Comparison of ENCODE assay signal across 8 cellular contexts in the genomic region with DNA sequence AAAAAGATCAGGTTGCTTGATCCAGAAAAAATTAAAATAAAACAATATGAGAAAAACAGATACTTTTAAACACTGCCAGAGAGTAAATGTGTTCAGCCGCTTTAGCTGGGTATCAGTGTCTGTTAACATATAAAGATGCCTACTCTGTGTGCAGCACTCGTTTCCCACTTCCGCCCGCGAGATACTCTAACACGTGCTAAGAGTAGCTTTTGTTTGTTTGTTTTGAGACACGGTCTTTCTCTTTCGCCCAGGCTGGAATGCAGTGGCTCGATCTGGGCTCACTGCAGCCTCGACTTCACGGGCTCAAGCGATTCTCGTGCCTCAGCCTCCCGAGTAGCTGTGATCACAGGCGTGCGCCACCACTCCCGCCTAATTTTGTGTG. TPM values are rescaled to one million over a fixed set of nuclear protein-coding genes. Genes with fewer than 3 reads are reported as not detected.
DNase-seq lines count a peak whose midpoint lies in the region; ATAC-seq, FAIRE-seq and TF ChIP-seq lines count a peak whose summit lies in the region.

No MANE protein-coding gene starts in this region.

- H3K9me3 Mint-ChIP-seq in nephron progenitor cell, result no peaks in the 10 kb centered on the region

- no peaks in the 10 kb centered on the region for H3K36me3 ChIP-seq in BE2C
- H3K36me3 ChIP-seq in SK-N-MC (ENCODE audit: insufficient read depth, low read length), result peaks cover 5% of the 10 kb centered on the region; the same call in 1 of the 2 replicates
- H3K36me3 ChIP-seq in endocrine pancreas (ENCODE audit: control insufficient read depth, insufficient read depth, low read length), result no peaks in the 10 kb centered on the region

- H3K4me3 Mint-ChIP-seq in nephron progenitor cell, result peak overlapping the region; percentile 92

- H3K27ac ChIP-seq in SK-N-MC, result peak overlapping the region; percentile 4; the same call in 1 of the 2 replicates

- in situ Hi-C loops in G401 (cut with HindIII; ENCODE audit: low sequenced_read_pairs), result no loop called here

- H3K27ac Mint-ChIP-seq in nephron progenitor cell, result peak overlapping the region; percentile 32

- no peak for FAIRE-seq in D721Med (lab: Jason Lieb, UNC)

- peak overlapping the region; percentile 10 for H3K9ac ChIP-seq in SK-N-MC (ENCODE audit: insufficient read length)
- H3K9ac ChIP-seq in endocrine pancreas (ENCODE audit: control insufficient read depth, insufficient read depth, low read length), result no peak overlapping the region

- H3K4me1 ChIP-seq in BE2C (no peaks in the 10 kb centered on the region), endocrine pancreas (ENCODE audit: control insufficient read depth, insufficient read depth, low read length) (no peaks in the 10 kb centered on the region)

- peak; percentile 18 for ATAC-seq in GM21515 (IDR thresholded peaks at IDR 0.05; ENCODE audit: unreplicated experiment)

- DNase-seq in BE2C (no peak), SK-N-MC (ENCODE audit: low read depth, low spot score) (no peak), nephron progenitor cell (no peak), G401 (ENCODE audit: low spot score) (no peak), cortex of kidney (lab: John Stamatoyannopoulos, UW) (no peak), D721Med (ENCODE audit: insufficient read length, low spot score) (no peak)

- TF ChIP-seq CTCF in BE2C (IDR thresholded peaks at IDR 0.05; ENCODE audit: low read depth, low read length) (no peak), nephron progenitor cell (IDR thresholded peaks at IDR 0.05) (no peak), D721Med (IDR thresholded peaks at IDR 0.05; ENCODE audit: insufficient read depth, missing control alignments) (no peak)

- no peaks in the 10 kb centered on the region for H3K9me3 ChIP-seq in BE2C
- H3K9me3 ChIP-seq in SK-N-MC (ENCODE audit: low read depth, low read length), result no peaks in the 10 kb centered on the region
- no peaks in the 10 kb centered on the region for H3K9me3 ChIP-seq in endocrine pancreas (ENCODE audit: control insufficient read depth, low read length)

- H3K4me1 Mint-ChIP-seq in nephron progenitor cell, result peaks cover 31% of the 10 kb centered on the region

- H3K4me3 ChIP-seq in BE2C (ENCODE audit: low read depth, low read length) (peak overlapping the region; percentile 73), SK-N-MC (peak overlapping the region; percentile 91), endocrine pancreas (ENCODE audit: control insufficient read depth, insufficient read depth, low read length) (peak overlapping the region; percentile 59)

- H3K27me3 ChIP-seq in BE2C (no peaks in the 10 kb centered on the region), endocrine pancreas (ENCODE audit: control insufficient read depth, insufficient read depth, low read length) (no peaks in the 10 kb centered on the region)

- peaks cover 21% of the 10 kb centered on the region for H3K36me3 Mint-ChIP-seq in nephron progenitor cell (ENCODE audit: low read depth)

- H3K27me3 Mint-ChIP-seq in nephron progenitor cell (ENCODE audit: low read depth, poor library complexity), result peaks cover 7% of the 10 kb centered on the region

RNA-seq across cellular contexts. Expression of a gene that starts 0.5 kb away (rescaled TPM):
- polyA plus RNA-seq in BE2C (2012; ENCODE audit: insufficient read depth, insufficient read length, low read depth), result 45.7 TPM
- total RNA-seq in G401 (2014; rRNA removed; shearing (Covaris generic)), result 12.3 and 13.9 TPM in 2 replicates

RNA-seq across cellular contexts. Expression of a gene that starts 7.9 kb away (rescaled TPM):
- polyA plus RNA-seq in BE2C (2012; ENCODE audit: insufficient read depth, insufficient read length, low read depth), result 12.6 TPM
- total RNA-seq in G401 (2014; rRNA removed; shearing (Covaris generic)), result 24.7 and 26.6 TPM in 2 replicates

RNA-seq across cellular contexts. Expression of a gene that starts 32.5 kb away (rescaled TPM):
- polyA plus RNA-seq in BE2C (2012; ENCODE audit: insufficient read depth, insufficient read length, low read depth), result 276 TPM
- 114 and 170 TPM in 2 replicates for total RNA-seq in G401 (2014; rRNA removed; shearing (Covaris generic))

RNA-seq across cellular contexts. Expression of a gene that starts 33.6 kb away (rescaled TPM):
- polyA plus RNA-seq in BE2C (2012; ENCODE audit: insufficient read depth, insufficient read length, low read depth), result 0.39 TPM
- total RNA-seq in G401 (2014; rRNA removed; shearing (Covaris generic)), result 1.6 and 2.3 TPM in 2 replicates

RNA-seq across cellular contexts. Expression of a gene that starts 51.1 kb away (rescaled TPM):
- 3.9 TPM for polyA plus RNA-seq in BE2C (2012; ENCODE audit: insufficient read depth, insufficient read length, low read depth)
- 8.6 and 11.6 TPM in 2 replicates for total RNA-seq in G401 (2014; rRNA removed; shearing (Covaris generic))
